ENCODE assay signal across 10 cellular contexts in the genomic region with DNA sequence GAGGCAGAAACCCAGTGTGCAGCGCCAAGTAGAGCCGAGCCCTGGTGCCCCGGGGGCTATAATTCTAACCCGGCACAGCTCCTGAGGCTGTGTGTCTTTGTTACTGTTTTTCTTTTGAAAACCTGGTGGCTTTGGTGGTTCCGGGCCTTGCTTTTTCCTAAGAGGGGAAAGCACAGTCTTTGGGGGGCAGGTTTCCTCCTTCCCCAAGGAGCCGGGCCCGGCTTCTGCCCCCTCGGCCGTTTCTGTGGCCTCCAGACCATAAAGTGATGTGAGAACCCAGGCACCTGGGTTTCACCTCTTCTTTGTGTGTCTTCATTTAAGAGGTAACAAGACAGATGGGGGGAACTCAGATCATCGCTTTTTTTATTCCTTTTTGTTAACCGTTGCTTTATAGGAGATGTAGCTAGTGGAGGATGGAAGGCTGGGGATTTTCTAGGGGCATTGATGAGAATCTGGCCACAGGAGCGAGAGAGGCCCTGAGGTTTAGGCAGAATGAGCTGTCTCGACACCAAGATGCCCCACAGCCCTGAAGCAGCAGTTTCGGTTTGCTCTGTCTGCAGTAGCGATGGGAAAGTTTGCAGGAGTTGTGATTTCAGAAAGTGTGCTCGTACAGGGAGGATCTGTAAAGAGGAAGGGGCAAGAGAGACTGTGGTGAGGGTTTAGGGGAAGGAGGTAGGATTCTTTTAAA.
DNase-seq lines count a peak whose midpoint lies in the region; ATAC-seq and TF ChIP-seq lines count a peak whose summit lies in the region.
"Had no signal": no experiment of that assay in that cellular context is flagged by ENCODE, and none has a peak within 500 bp of the region (broad histone marks: within the 10 kb centered on the region; RNA-seq: fewer than 3 reads in every experiment).

No MANE protein-coding gene starts in this region.

- H3K9me2 ChIP-seq in MM.1S (replicated peaks; ENCODE audit: insufficient read depth, low read length), result no peaks in the 10 kb centered on the region

- H3K27ac ChIP-seq in MM.1S (ENCODE audit: low read length), result peak overlapping the region; percentile 92
- H3K27ac ChIP-seq: neutrophil had no signal

- peak overlapping the region; percentile 59 for H3K9ac ChIP-seq in MM.1S (ENCODE audit: low read length)

- no peaks in the 10 kb centered on the region for H4K20me1 ChIP-seq in MM.1S (ENCODE audit: insufficient read depth, low read length)

- no peaks in the 10 kb centered on the region for H3K27me3 Mint-ChIP-seq in nephron (ENCODE audit: low read depth)

- H3F3A ChIP-seq in MM.1S (ENCODE audit: insufficient read depth, low read length), result peaks cover 31% of the 10 kb centered on the region

- no peaks in the 10 kb centered on the region for H3K9me3 Mint-ChIP-seq in nephron

- peaks cover 30% of the 10 kb centered on the region for H3K4me1 ChIP-seq in MM.1S (ENCODE audit: low read length)

- peaks cover 34% of the 10 kb centered on the region for H3K4me1 Mint-ChIP-seq in nephron

- no peaks in the 10 kb centered on the region for H3K27me3 ChIP-seq in MM.1S (replicated peaks; ENCODE audit: insufficient read depth, low read length)
- H3K27me3 ChIP-seq: neutrophil had no signal

- no peak overlapping the region for H3K4me3 Mint-ChIP-seq in nephron
- H3K4me3 Mint-ChIP-seq: HFFc6 had no signal

- H3K36me3 Mint-ChIP-seq in nephron (ENCODE audit: low read depth), result peaks cover 72% of the 10 kb centered on the region

- peak; percentile 92 for DNase-seq in MM.1S
- no peak for DNase-seq in NOMO-1 treated with dmso at 0.1 percent for 144 hours (lab: John Stamatoyannopoulos, UW; ENCODE audit: unreplicated experiment)
- no peak for DNase-seq in NCI-H1092 treated with DMSO at 0.1 percent for 48 hours (lab: John Stamatoyannopoulos, UW)
- DNase-seq in NCI-H748 treated with DMSO at 0.1 percent for 48 hours (lab: John Stamatoyannopoulos, UW), result no peak
- no peak for DNase-seq in NCI-H1092 (lab: John Stamatoyannopoulos, UW)
- DNase-seq: HFFc6 had no signal

- peak overlapping the region in 2 of 3 experiments; percentile 67 to 80 for H3K27ac Mint-ChIP-seq in nephron
- H3K27ac Mint-ChIP-seq: HFFc6 had no signal

- ATAC-seq in GM19023 (IDR thresholded peaks at IDR 0.05; ENCODE audit: unreplicated experiment), result peak; percentile 87
- ATAC-seq in HG02571 (IDR thresholded peaks at IDR 0.05; ENCODE audit: unreplicated experiment), result peak; percentile 93

- TF ChIP-seq CTCF in MM.1S (IDR thresholded peaks at IDR 0.05; ENCODE audit: low read length) (no peak), nephron (IDR thresholded peaks at IDR 0.05; ENCODE audit: unreplicated experiment in 3 of 3) (no peak)

- peak overlapping the region; percentile 18 for H2AFZ ChIP-seq in MM.1S (ENCODE audit: low read length)

- no peaks in the 10 kb centered on the region; the same call in 1 of the 2 replicates for H3K36me3 ChIP-seq in MM.1S (replicated peaks; ENCODE audit: insufficient read depth, low read length)
- H3K36me3 ChIP-seq: neutrophil had no signal

- peak overlapping the region; percentile 65 for H3K4me2 ChIP-seq in MM.1S (ENCODE audit: low read depth, low read length)

- no peaks in the 10 kb centered on the region for H3K9me3 ChIP-seq in MM.1S (replicated peaks; ENCODE audit: insufficient read depth, low read length)
- H3K9me3 ChIP-seq: neutrophil had no signal

- peak overlapping the region; percentile 50 for H3K4me3 ChIP-seq in MM.1S (ENCODE audit: low read length)

- peaks cover 57% of the 10 kb centered on the region for H3K79me2 ChIP-seq in MM.1S (ENCODE audit: low read length)
